Comparison of ENCODE assay signal across 12 cellular contexts in the genomic region with DNA sequence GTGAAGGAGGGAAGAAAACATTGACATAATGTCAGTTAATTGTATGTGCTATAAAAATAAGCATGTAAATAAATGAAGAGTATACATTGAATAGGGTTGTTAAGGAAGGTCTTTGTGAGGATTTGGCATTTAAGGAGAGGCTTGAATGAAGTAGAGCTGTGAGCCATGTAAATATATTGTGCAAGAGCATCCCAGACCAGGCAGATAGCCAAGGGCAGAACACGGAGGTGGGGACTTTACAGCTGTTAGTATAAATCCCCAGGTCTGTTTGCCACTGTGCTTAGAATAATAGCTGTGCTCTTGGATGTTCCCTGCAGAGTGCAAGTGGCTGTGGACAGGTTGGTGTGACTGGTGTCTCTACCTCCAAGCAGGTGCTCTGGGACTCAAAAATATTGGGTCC.
DNase-seq lines count a peak whose midpoint lies in the region; TF ChIP-seq lines count a peak whose summit lies in the region.
"Had no signal": no experiment of that assay in that cellular context is flagged by ENCODE, and none has a peak within 500 bp of the region (broad histone marks: within the 10 kb centered on the region; RNA-seq: fewer than 3 reads in every experiment).

No MANE protein-coding gene starts in this region.

- DNase-seq in HuH-7.5 (ENCODE audit: low spot score) = peak; percentile 22
- DNase-seq in NCI-H2029 (lab: John Stamatoyannopoulos, UW) = peak; percentile 85
- DNase-seq in cardiac fibroblast (ENCODE audit: low read depth in 2 of 2) = peak; percentile 53 to 63
- peak; percentile 20 for DNase-seq in mucosa of gallbladder (ENCODE audit: low spot score)
- DNase-seq in activated T-helper 1 cell treated with anti-CD3 and anti-CD28 coated beads, Interleukin-12 subunit alpha, Interleukin-12 subunit beta, Interleukin-2, Interleukin-4 antibody, amounts not matched to agents 30 ng/mL and 10 ng/mL and 1 ng/mL, durations not matched to agents 14 hours and 24 hours and 36 hours (ENCODE audit: low spot score) = no peak
- DNase-seq in activated CD4-positive, CD25-positive, alpha-beta regulatory T cell treated with anti-CD3 and anti-CD28 coated beads, Interleukin-2, amount 50 U/mL, for 72 hours = no peak
- no peak for DNase-seq in NCI-H226
- DNase-seq: activated CD4-positive, alpha-beta T cell treated with anti-CD3 and anti-CD28 coated beads for 1 hour; HCEC 1CT; head of caudate nucleus; T-helper 17 cell had no signal

- H3K27me3 Mint-ChIP-seq in activated T-helper 1 cell treated with anti-CD3 and anti-CD28 coated beads, Interleukin-12 subunit alpha, Interleukin-12 subunit beta, Interleukin-2, Interleukin-4 antibody, amounts not matched to agents 30 ng/mL and 10 ng/mL and 1 ng/mL, durations not matched to agents 14 hours and 24 hours and 36 hours (ENCODE audit: insufficient read depth) = peaks cover 9% of the 10 kb centered on the region

- no peak overlapping the region for H3K27ac Mint-ChIP-seq in activated T-helper 1 cell treated with anti-CD3 and anti-CD28 coated beads, Interleukin-12 subunit alpha, Interleukin-12 subunit beta, Interleukin-2, Interleukin-4 antibody, amounts not matched to agents 30 ng/mL and 10 ng/mL and 1 ng/mL, durations not matched to agents 14 hours and 24 hours and 36 hours
- H3K27ac Mint-ChIP-seq: activated naive CD8-positive, alpha-beta T cell; T-helper 17 cell had no signal

- no peak for TF ChIP-seq CTCF in cardiac fibroblast (IDR thresholded peaks at IDR 0.05; ENCODE audit: low read depth, low read length)

- no peaks in the 10 kb centered on the region for H3K4me1 Mint-ChIP-seq in activated T-helper 1 cell treated with anti-CD3 and anti-CD28 coated beads, Interleukin-12 subunit alpha, Interleukin-12 subunit beta, Interleukin-2, Interleukin-4 antibody, amounts not matched to agents 30 ng/mL and 10 ng/mL and 1 ng/mL, durations not matched to agents 14 hours and 24 hours and 36 hours (ENCODE audit: low read depth)

- H3K36me3 Mint-ChIP-seq in activated T-helper 1 cell treated with anti-CD3 and anti-CD28 coated beads, Interleukin-12 subunit alpha, Interleukin-12 subunit beta, Interleukin-2, Interleukin-4 antibody, amounts not matched to agents 30 ng/mL and 10 ng/mL and 1 ng/mL, durations not matched to agents 14 hours and 24 hours and 36 hours (ENCODE audit: low read depth) = no peaks in the 10 kb centered on the region
- H3K36me3 Mint-ChIP-seq: activated naive CD8-positive, alpha-beta T cell had no signal

- no peak overlapping the region for H3K4me3 Mint-ChIP-seq in activated T-helper 1 cell treated with anti-CD3 and anti-CD28 coated beads, Interleukin-12 subunit alpha, Interleukin-12 subunit beta, Interleukin-2, Interleukin-4 antibody, amounts not matched to agents 30 ng/mL and 10 ng/mL and 1 ng/mL, durations not matched to agents 14 hours and 24 hours and 36 hours
- H3K4me3 Mint-ChIP-seq: activated naive CD8-positive, alpha-beta T cell; T-helper 17 cell had no signal

- intact Hi-C loops in activated T-helper 1 cell treated with anti-CD3 and anti-CD28 coated beads, Interleukin-12 subunit alpha, Interleukin-12 subunit beta, Interleukin-2, Interleukin-4 antibody, amounts not matched to agents 30 ng/mL and 10 ng/mL and 1 ng/mL, durations not matched to agents 14 hours and 24 hours and 36 hours (cut with micrococcal nuclease) = no loop called here

- H3K9me3 Mint-ChIP-seq in activated T-helper 1 cell treated with anti-CD3 and anti-CD28 coated beads, Interleukin-12 subunit alpha, Interleukin-12 subunit beta, Interleukin-2, Interleukin-4 antibody, amounts not matched to agents 30 ng/mL and 10 ng/mL and 1 ng/mL, durations not matched to agents 14 hours and 24 hours and 36 hours = no peaks in the 10 kb centered on the region

- no peak overlapping the region for H3K4me3 ChIP-seq in cardiac fibroblast (replicated peaks in 1 of 2; ENCODE audit: low read depth in 2 of 2, low read length in 2 of 2)

Comparison
In these comparisons a context has a peak if more than half of its experiments do, and no peak if none do; other contexts are left out.
1. DNase-seq: peak in HuH-7.5 (single experiment), NCI-H2029 (single experiment), cardiac fibroblast (2 of 2) and mucosa of gallbladder (single experiment); none in activated T-helper 1 cell treated with anti-CD3 and anti-CD28 coated beads, Interleukin-12 subunit alpha, Interleukin-12 subunit beta, Interleukin-2, Interleukin-4 antibody, amounts not matched to agents 30 ng/mL and 10 ng/mL and 1 ng/mL, durations not matched to agents 14 hours and 24 hours and 36 hours (single experiment), activated CD4-positive, CD25-positive, alpha-beta regulatory T cell treated with anti-CD3 and anti-CD28 coated beads, Interleukin-2, amount 50 U/mL, for 72 hours (single experiment) and NCI-H226 (single experiment).